8 cellular contexts compared by ENCODE assay signal in genomic region chr5:151234476-151235238, GRCh38. TPM values are rescaled to one million over a fixed set of nuclear protein-coding genes. Genes with fewer than 3 reads are reported as not detected.
DNase-seq lines count a peak whose midpoint lies in the region; ATAC-seq and TF ChIP-seq lines count a peak whose summit lies in the region.

No MANE protein-coding gene starts in this region.

- 0 out of 22 replicates have a peak, but pooled peaks cover 0 to 6% (median 0%) of the 10 kb centered on the region in 11 experiments for H3K9me3 ChIP-seq in BLaER1 treated with 17β-estradiol and CSF1 and Interleukin-3, amounts not matched to agents 10 nM and 100 nM (replicated peaks in 1 of 11)
- no peaks in the 10 kb centered on the region for H3K9me3 ChIP-seq in liver (ENCODE audit: control insufficient read depth in 4 of 4, low read length in 3 of 4)

- H3K4me3 ChIP-seq in BLaER1 treated with 17β-estradiol and CSF1 and Interleukin-3, amounts not matched to agents 10 nM and 100 nM = peak overlapping the region in 5 of 10 experiments; percentile 12 to 50 (median 15); a peak in 7 of 20 replicates
- H3K4me3 ChIP-seq in liver (ENCODE audit: low read depth in 1 of 3, low read length in 3 of 3) = peak overlapping the region in 1 of 3 donors; percentile 34

- TF ChIP-seq RAD21 in liver (IDR thresholded peaks at IDR 0.05) = peak; percentile 40 to 55

- H3K9ac ChIP-seq in BLaER1 treated with 17β-estradiol and CSF1 and Interleukin-3, amounts not matched to agents 10 nM and 100 nM = peak overlapping the region; percentile 43 to 76 (median 67); a peak in 20 of 22 replicates
- H3K9ac ChIP-seq in liver (ENCODE audit: low read depth in 1 of 2, low read length in 2 of 2) = no peak overlapping the region

- H3K27ac Mint-ChIP-seq in activated T-helper 17 cell treated with anti-CD3 and anti-CD28 coated beads, Interleukin-2, amount 50 U/mL, for 72 hours = peak overlapping the region; percentile 38

- no peaks in the 10 kb centered on the region for H3K9me3 Mint-ChIP-seq in activated T-helper 17 cell treated with anti-CD3 and anti-CD28 coated beads, Interleukin-2, amount 50 U/mL, for 72 hours

- DNase-seq in cortex of kidney (lab: John Stamatoyannopoulos, UW) (no peak), NCI-H2171 treated with DMSO at 0.1 percent for 48 hours (lab: John Stamatoyannopoulos, UW) (no peak), SW 1271 (lab: John Stamatoyannopoulos, UW) (no peak)

- peak overlapping the region; percentile 30 to 87 (median 81); a peak in 21 of 22 replicates for H3K27ac ChIP-seq in BLaER1 treated with 17β-estradiol and CSF1 and Interleukin-3, amounts not matched to agents 10 nM and 100 nM
- peak overlapping the region; percentile 21 to 71 for H3K27ac ChIP-seq in liver (ENCODE audit: low read depth in 1 of 2, low read length in 2 of 2)

- TF ChIP-seq CTCF in liver (IDR thresholded peaks at IDR 0.05; ENCODE audit: low read depth, low read length, missing input control) = no peak

- H3K27me3 Mint-ChIP-seq in activated T-helper 17 cell treated with anti-CD3 and anti-CD28 coated beads, Interleukin-2, amount 50 U/mL, for 72 hours = no peaks in the 10 kb centered on the region

- no peaks in the 10 kb centered on the region for H3K36me3 ChIP-seq in BLaER1 treated with 17β-estradiol and CSF1 and Interleukin-3, amounts not matched to agents 10 nM and 100 nM
- no peaks in the 10 kb centered on the region for H3K36me3 ChIP-seq in liver (ENCODE audit: control insufficient read depth in 4 of 4, insufficient read depth in 3 of 4, low read depth in 1 of 4, low read length in 3 of 4)

- peaks cover 8% of the 10 kb centered on the region for H3K4me1 Mint-ChIP-seq in activated T-helper 17 cell treated with anti-CD3 and anti-CD28 coated beads, Interleukin-2, amount 50 U/mL, for 72 hours

- peaks cover 38 to 88% (median 83%) of the 10 kb centered on the region in 10 experiments for H3K4me1 ChIP-seq in BLaER1 treated with 17β-estradiol and CSF1 and Interleukin-3, amounts not matched to agents 10 nM and 100 nM
- H3K4me1 ChIP-seq in liver (ENCODE audit: control insufficient read depth in 4 of 4, insufficient read depth in 4 of 4, low read length in 3 of 4) = peaks cover 4 to 17% (median 10%) of the 10 kb centered on the region in 4 donors

- peak; percentile 26 for TF ChIP-seq POLR2A in GM19193 (IDR thresholded peaks at IDR 0.05; ENCODE audit: extremely low read depth, insufficient read depth, insufficient read length)

- H3K4me3 Mint-ChIP-seq in activated T-helper 17 cell treated with anti-CD3 and anti-CD28 coated beads, Interleukin-2, amount 50 U/mL, for 72 hours = no peak overlapping the region

- no peaks in the 10 kb centered on the region for H4K20me1 ChIP-seq in BLaER1 treated with 17β-estradiol and CSF1 and Interleukin-3, amounts not matched to agents 10 nM and 100 nM

- peak; percentile 64 for ATAC-seq in HG03159 (IDR thresholded peaks at IDR 0.05; ENCODE audit: unreplicated experiment)
- peak; percentile 52 for ATAC-seq in activated T-helper 17 cell treated with anti-CD3 and anti-CD28 coated beads, Interleukin-2, amount 50 U/mL, for 72 hours (replicated peaks)

- no peaks in the 10 kb centered on the region for H3K36me3 Mint-ChIP-seq in activated T-helper 17 cell treated with anti-CD3 and anti-CD28 coated beads, Interleukin-2, amount 50 U/mL, for 72 hours (ENCODE audit: low read depth)

- WGBS in liver = 27% methylated on average over 17 of the region's 17 CpGs

- H3K27me3 ChIP-seq in BLaER1 treated with 17β-estradiol and CSF1 and Interleukin-3, amounts not matched to agents 10 nM and 100 nM = no peaks in the 10 kb centered on the region
- H3K27me3 ChIP-seq in liver (ENCODE audit: control insufficient read depth in 4 of 4, insufficient read depth in 4 of 4, low read length in 3 of 4) = no peaks in the 10 kb centered on the region

- H3K4me2 ChIP-seq in BLaER1 treated with 17β-estradiol and CSF1 and Interleukin-3, amounts not matched to agents 10 nM and 100 nM = peak overlapping the region; percentile 75 to 95 (median 89)

TF ChIP-seq in liver, 16 proteins besides CTCF, POLR2A, EP300 and RAD21:
- TF ChIP-seq TAF1 (conservative IDR thresholded peaks at IDR 0.05) (no peak), GABPA (IDR thresholded peaks at IDR 0.05 in 1 of 2, conservative IDR thresholded peaks at IDR 0.05 in 1 of 2) (peak in 1 of 2 donors; percentile 64), ZBTB33 (IDR thresholded peaks at IDR 0.05) (peak; percentile 42), FOXA2 (IDR thresholded peaks at IDR 0.05) (peak; percentile 67), JUND (IDR thresholded peaks at IDR 0.05) (peak; percentile 45 to 74), EGR1 (IDR thresholded peaks at IDR 0.05; ENCODE audit: low read depth in 2 of 2) (peak; percentile 28 to 90), SP1 (IDR thresholded peaks at IDR 0.05) (peak; percentile 87), MAX (IDR thresholded peaks at IDR 0.05) (peak; percentile 96), NR2F2 (IDR thresholded peaks at IDR 0.05) (peak; percentile 48), REST (IDR thresholded peaks at IDR 0.05) (peak; percentile 80), RXRA (IDR thresholded peaks at IDR 0.05) (peak; percentile 88), FOXA1 (IDR thresholded peaks at IDR 0.05) (peak; percentile 59), YY1 (IDR thresholded peaks at IDR 0.05) (peak; percentile 87), HNF4G (IDR thresholded peaks at IDR 0.05) (peak; percentile 33), ATF3 (IDR thresholded peaks at IDR 0.05) (peak; percentile 17), HNF4A (conservative IDR thresholded peaks at IDR 0.05) (peak; percentile 83 to 85)

RNA-seq across cellular contexts. Expression of gene CCDC69, which starts 10.8 kb away (rescaled TPM):
- 10 to 100 TPM; 27.4 to 40.1 TPM for total RNA-seq in activated T-helper 17 cell treated with anti-CD3 and anti-CD28 coated beads, Interleukin-2, amount 50 U/mL, for 72 hours
- 10 to 100 TPM; 11.9 to 21.8 TPM for total RNA-seq in liver
- polyA plus RNA-seq in liver = 10 to 100 TPM; 14.2 to 28.6 TPM

RNA-seq across cellular contexts. Expression of gene GM2A, which starts 18.3 kb away (rescaled TPM):
- total RNA-seq in activated T-helper 17 cell treated with anti-CD3 and anti-CD28 coated beads, Interleukin-2, amount 50 U/mL, for 72 hours = 10 to 100 TPM; 32.2 to 41.1 TPM
- 10 to 100 TPM; 11.2 to 14.5 TPM for total RNA-seq in liver
- 1 to 10 TPM; 4.1 to 9.9 TPM for polyA plus RNA-seq in liver

Comparison
In these comparisons a context has a peak if more than half of its experiments do, and no peak if none do; other contexts are left out.
1. H3K9ac ChIP-seq: peak in BLaER1 treated with 17β-estradiol and CSF1 and Interleukin-3, amounts not matched to agents 10 nM and 100 nM (11 of 11); none in liver (0 of 2).